Comparison of ENCODE assay signal across 21 cellular contexts in the genomic region with DNA sequence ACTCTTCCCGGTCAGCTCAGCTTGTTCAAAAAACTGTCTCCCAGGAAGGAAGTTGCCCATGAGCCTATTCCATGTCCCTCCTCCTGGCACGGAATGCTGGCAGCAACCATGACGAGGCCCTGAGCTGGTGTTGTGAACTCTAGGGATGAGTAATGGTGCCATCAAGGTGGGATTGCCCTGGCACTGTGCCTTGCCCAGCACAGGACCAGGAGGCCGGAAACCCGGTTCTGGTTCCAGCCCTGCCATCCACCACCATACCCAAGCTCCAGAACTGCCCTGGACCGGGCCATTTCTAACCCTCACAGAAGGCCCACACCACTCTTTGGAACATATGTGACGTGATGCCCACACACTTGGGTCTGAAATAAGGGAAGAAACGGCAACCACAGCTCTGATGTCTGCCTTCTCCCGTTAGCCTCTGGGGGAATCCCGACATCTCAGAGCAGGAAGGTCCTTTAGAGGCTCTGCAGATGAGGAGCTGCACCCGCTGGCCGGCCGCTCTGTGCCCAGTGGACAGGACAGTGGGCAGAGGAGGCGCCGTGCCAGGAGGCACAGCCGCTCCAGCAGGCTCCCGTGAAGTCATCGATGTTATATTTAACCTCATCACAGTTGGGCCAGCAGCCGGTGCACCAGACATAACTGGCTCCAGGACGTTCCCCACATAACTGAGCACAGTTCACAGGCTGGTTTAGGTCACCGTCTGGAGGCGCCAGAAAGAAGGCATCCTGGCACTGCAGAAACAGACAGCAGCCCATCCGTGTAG.
DNase-seq lines count a peak whose midpoint lies in the region; ATAC-seq and TF ChIP-seq lines count a peak whose summit lies in the region.
"Had no signal": no experiment of that assay in that cellular context is flagged by ENCODE, and none has a peak within 500 bp of the region (broad histone marks: within the 10 kb centered on the region; RNA-seq: fewer than 3 reads in every experiment).

No MANE protein-coding gene starts in this region.

- H3K27ac ChIP-seq in stomach, result peak overlapping the region in 1 of 5 donors; percentile 30
- H3K27ac ChIP-seq: colonic mucosa, spleen had no signal

- TF ChIP-seq EP300 in stomach (IDR thresholded peaks at IDR 0.05), result no peak

- DNase-seq in ACHN, result peak; percentile 81
- DNase-seq in NCI-H446 treated with DMSO at 0.1 percent for 48 hours (lab: John Stamatoyannopoulos, UW), result peak; percentile 66
- peak; percentile 81 for DNase-seq in Right ventricle myocardium superior
- peak; percentile 79 for DNase-seq in posterior vena cava (ENCODE audit: low spot score)
- DNase-seq in occipital lobe (lab: John Stamatoyannopoulos, UW), result no peak
- no peak for DNase-seq in dermis blood vessel endothelial cell
- no peak for DNase-seq in stomach
- DNase-seq: activated naive CD8-positive, alpha-beta T cell treated with anti-CD3 and anti-CD28 coated beads for 36 hours; colonic mucosa; GDM1; islet precursor cell; mammary epithelial cell; MM.1S; naive thymus-derived CD8-positive, alpha-beta T cell; NCI-H748 treated with DMSO at 0.1 percent for 48 hours; SIG-M5; spleen; stimulated activated CD4-positive, alpha-beta T cell treated with anti-CD3 and anti-CD28 coated beads, Interleukin-4, amount 100 ng/mL, for 4 hours had no signal

- H3K4me1 ChIP-seq in stomach, result no peaks in the 10 kb centered on the region
- H3K4me1 ChIP-seq: colonic mucosa had no signal

- peak; percentile 97 for ATAC-seq in Right ventricle myocardium superior (ENCODE audit: poor library complexity)
- ATAC-seq in GM19397 (IDR thresholded peaks at IDR 0.05; ENCODE audit: unreplicated experiment), result no peak
- ATAC-seq: activated T-helper 17 cell treated with anti-CD3 and anti-CD28 coated beads, Interleukin-2, amount 50 U/mL, for 72 hours; GM23338; naive thymus-derived CD8-positive, alpha-beta T cell had no signal

- TF ChIP-seq POLR2A in stomach (IDR thresholded peaks at IDR 0.05), result no peak

- no peaks in the 10 kb centered on the region for H3K9me3 ChIP-seq in stomach
- H3K9me3 ChIP-seq: colonic mucosa, spleen had no signal

- no peak overlapping the region for H3K4me3 ChIP-seq in stomach
- H3K4me3 ChIP-seq: colonic mucosa, GM23338, spleen had no signal

- no peak for TF ChIP-seq CTCF in stomach (IDR thresholded peaks at IDR 0.05)

- no peaks in the 10 kb centered on the region for H3K36me3 ChIP-seq in stomach
- H3K36me3 ChIP-seq: colonic mucosa, spleen had no signal

- no peaks in the 10 kb centered on the region for H3K27me3 ChIP-seq in stomach
- H3K27me3 ChIP-seq: colonic mucosa, spleen had no signal

- in situ Hi-C loops in ACHN (cut with HindIII; ENCODE audit: low pct_ligation_motif_present, low pct_unique_long_range_greater_than_20kb, low sequenced_read_pairs), result no loop called here

- WGBS in stomach, 5 donors, result 87 to 96% (median 91%) methylated on average over 21 to 23 of the region's 23 CpGs

- intact Hi-C loops in Right ventricle myocardium superior (cut with DNase I), result loop anchor here (10.0 kb wide), 1 partner anchor 465 kb away; a partner anchor contains a TSS
- intact Hi-C loops in posterior vena cava (cut with DNase I), result no loop called here
- intact Hi-C loops in stomach (cut with DNase I; ENCODE audit: low total_unique reads), result no loop called here

Comparison
In these comparisons a context has a peak if more than half of its experiments do, and no peak if none do; other contexts are left out.
1. DNase-seq: peak in ACHN (single experiment), NCI-H446 treated with DMSO at 0.1 percent for 48 hours (single experiment), Right ventricle myocardium superior (single experiment) and posterior vena cava (single experiment); none in occipital lobe (single experiment), dermis blood vessel endothelial cell (single experiment) and stomach (single experiment).